12 cellular contexts compared by ENCODE assay signal in the genomic region with DNA sequence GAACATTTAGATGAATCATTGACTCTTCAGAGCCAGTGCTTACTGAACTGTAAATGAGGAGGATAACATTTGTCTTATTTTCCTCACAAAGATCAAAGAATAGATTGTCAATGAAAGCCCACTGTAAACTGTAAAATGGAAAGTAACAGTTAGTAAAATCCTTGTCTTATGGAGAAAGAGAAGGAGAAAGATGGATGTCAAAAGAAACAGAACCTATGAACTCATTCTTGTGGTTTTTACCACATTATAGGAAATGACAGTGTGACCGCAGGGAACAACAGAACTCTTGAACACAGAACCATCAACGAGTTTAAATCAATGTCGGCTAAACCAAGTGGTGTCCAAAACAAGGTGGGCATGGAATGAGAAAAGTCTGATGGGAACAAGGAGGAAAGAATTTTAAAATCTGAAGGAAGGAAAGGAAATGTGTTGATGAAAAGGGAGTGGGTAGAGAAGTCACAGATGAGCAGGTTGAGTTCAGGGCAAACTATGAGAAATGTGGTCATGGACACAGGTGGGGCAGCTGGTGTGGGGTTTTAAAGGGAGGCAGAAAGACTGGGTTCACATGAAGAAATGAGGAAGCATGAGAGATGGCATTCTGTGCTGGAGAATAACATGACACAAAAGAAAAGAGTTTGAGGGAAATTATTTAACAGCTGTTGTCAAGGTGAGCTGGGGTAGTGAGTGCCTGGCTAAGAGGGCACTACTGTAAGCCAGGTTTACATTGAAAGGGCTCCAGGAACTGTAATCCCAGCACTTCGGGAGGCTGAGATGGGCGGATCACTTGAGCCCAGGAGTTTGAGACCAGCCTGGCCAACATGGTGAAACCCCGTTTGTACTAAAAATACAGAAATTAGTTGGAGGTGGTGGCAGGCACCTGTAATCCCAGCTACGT. TPM values are rescaled to one million over a fixed set of nuclear protein-coding genes. Genes with fewer than 3 reads are reported as not detected.
A peak's percentile ranks its signal among the peaks of the same experiment; 100 is the strongest.
DNase-seq lines count a peak whose midpoint lies in the region; ATAC-seq and TF ChIP-seq lines count a peak whose summit lies in the region.
"Had no signal": no experiment of that assay in that cellular context is flagged by ENCODE, and none has a peak within 500 bp of the region (broad histone marks: within the 10 kb centered on the region; RNA-seq: fewer than 3 reads in every experiment).

No MANE protein-coding gene starts in this region.

- peak; percentile 48 for ATAC-seq in HG03354 (IDR thresholded peaks at IDR 0.05; ENCODE audit: poor library complexity, severe bottlenecking, unreplicated experiment)
- ATAC-seq in CD8-positive, alpha-beta T cell, result no peak
- ATAC-seq in GM18867 (IDR thresholded peaks at IDR 0.05; ENCODE audit: unreplicated experiment), result no peak
- ATAC-seq: PC-3 had no signal

- no peaks in the 10 kb centered on the region for H3K9me3 ChIP-seq in spleen
- no peaks in the 10 kb centered on the region for H3K9me3 ChIP-seq in CD8-positive, alpha-beta T cell (ENCODE audit: low read length)

- DNase-seq in NOMO-1 treated with DMSO at 0.1 percent for 48 hours (lab: John Stamatoyannopoulos, UW; ENCODE audit: unreplicated experiment) (peak; percentile 73), NOMO-1 treated with dmso at 0.1 percent for 144 hours (lab: John Stamatoyannopoulos, UW; ENCODE audit: unreplicated experiment) (no peak), SKM-1 treated with dmso at 0.1 percent for 144 hours (lab: John Stamatoyannopoulos, UW; ENCODE audit: unreplicated experiment) (peak; percentile 74), spleen (no peak), DMS 273 (lab: John Stamatoyannopoulos, UW; ENCODE audit: unreplicated experiment) (no peak)
- no peak for DNase-seq in CD8-positive, alpha-beta T cell
- DNase-seq: PC-3, substantia nigra had no signal

- POLR2A ChIA-PET in CD8-positive, alpha-beta T cell (lab: Charles Lee), result no interaction called here

- peak overlapping the region in 7 of 8 donors; percentile 9 to 86 (median 53) for H3K27ac ChIP-seq in spleen
- H3K27ac ChIP-seq in CD8-positive, alpha-beta T cell (ENCODE audit: low read depth, low read length), result no peak overlapping the region
- H3K27ac ChIP-seq: 22Rv1 had no signal

- H3K27me3 ChIP-seq in spleen (replicated peaks in 1 of 7), result no peaks in the 10 kb centered on the region
- H3K27me3 ChIP-seq in CD8-positive, alpha-beta T cell (ENCODE audit: insufficient read depth, low read length), result no peaks in the 10 kb centered on the region

- H3K4me3 ChIP-seq in spleen, result peak overlapping the region in 1 of 8 donors; percentile 4
- no peak overlapping the region for H3K4me3 ChIP-seq in CD8-positive, alpha-beta T cell (ENCODE audit: low read depth, low read length)
- H3K4me3 ChIP-seq: lung had no signal

- WGBS in spleen, 5 donors, result 58 to 69% (median 63%) methylated on average over 7 of the region's 7 CpGs

- peaks cover 9% of the 10 kb centered on the region for H3K4me1 Mint-ChIP-seq in CD8-positive, alpha-beta T cell (ENCODE audit: low read depth)

- H3K36me3 ChIP-seq in spleen, result peaks cover 0 to 6% (median 0%) of the 10 kb centered on the region in 6 donors
- H3K36me3 ChIP-seq in CD8-positive, alpha-beta T cell (ENCODE audit: insufficient read depth, low read length), result no peaks in the 10 kb centered on the region

- no peak overlapping the region for H3K27ac Mint-ChIP-seq in CD8-positive, alpha-beta T cell

- H3K4me1 ChIP-seq in spleen, result peaks cover 11 to 51% (median 31%) of the 10 kb centered on the region in 6 donors
- peaks cover 5% of the 10 kb centered on the region for H3K4me1 ChIP-seq in CD8-positive, alpha-beta T cell (ENCODE audit: insufficient read depth, low read length)

- no peak overlapping the region for H3K4me3 Mint-ChIP-seq in CD8-positive, alpha-beta T cell

- TF ChIP-seq CTCF in spleen (IDR thresholded peaks at IDR 0.05 in 8 of 11, conservative IDR thresholded peaks at IDR 0.05 in 3 of 11), result no peak
- TF ChIP-seq CTCF in CD8-positive, alpha-beta T cell (IDR thresholded peaks at IDR 0.05), result no peak

- peaks cover 38% of the 10 kb centered on the region for H3K27me3 Mint-ChIP-seq in CD8-positive, alpha-beta T cell (ENCODE audit: low read depth)

- CTCF ChIA-PET in CD8-positive, alpha-beta T cell (lab: Charles Lee), result no interaction called here

- no peaks in the 10 kb centered on the region for H3K9me3 Mint-ChIP-seq in CD8-positive, alpha-beta T cell

- H3K36me3 Mint-ChIP-seq in CD8-positive, alpha-beta T cell, result no peaks in the 10 kb centered on the region

- intact Hi-C loops in spleen (cut with DNase I; ENCODE audit: low total_unique reads), result no loop called here
- intact Hi-C loops in CD8-positive, alpha-beta T cell (cut with DNase I, micrococcal nuclease), result no loop called here

- no peak for TF ChIP-seq POLR2A in spleen (IDR thresholded peaks at IDR 0.05)

RNA-seq across cellular contexts. Expression of gene ETV5, which starts 42.4 kb away (rescaled TPM):
- 10 to 100 TPM; 19.3 to 65.5 (median 34.6) TPM for total RNA-seq in spleen
- 1 to 10 TPM; 5.2 to 8.9 (median 6.3) TPM for polyA plus RNA-seq in spleen
- total RNA-seq in CD8-positive, alpha-beta T cell, result under 1 TPM in 1 of 2 experiments, not detected in 1; 0.08 TPM

Comparison
In these comparisons a context has a peak if more than half of its experiments do, and no peak if none do; other contexts are left out.
1. DNase-seq: peak in NOMO-1 treated with DMSO at 0.1 percent for 48 hours (single experiment) and SKM-1 treated with dmso at 0.1 percent for 144 hours (single experiment); none in NOMO-1 treated with dmso at 0.1 percent for 144 hours (single experiment), spleen (single experiment), CD8-positive, alpha-beta T cell (0 of 7) and DMS 273 (single experiment).
2. RNA of gene ETV5, which starts 42.4 kb away (total RNA-seq): 19.3 to 65.5 TPM in spleen; 0.08 TPM in CD8-positive, alpha-beta T cell; every median in the first group is over 10 times any median in the second.